In the genomic region with DNA sequence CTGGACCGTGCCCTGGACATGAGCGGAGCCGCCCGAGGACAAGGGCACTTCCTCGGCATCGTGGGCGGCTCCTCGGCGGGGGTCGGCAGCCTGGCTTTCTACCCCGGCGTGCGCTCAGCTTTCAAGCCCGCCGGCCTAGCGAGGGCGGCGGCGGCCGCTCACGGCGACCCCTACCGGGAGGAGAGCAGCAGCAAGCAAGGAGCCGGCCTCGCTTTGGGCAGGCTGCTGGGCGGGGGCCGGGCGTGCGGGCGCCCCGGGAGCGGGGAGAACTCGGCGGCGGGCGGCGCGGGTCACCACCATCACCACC, we compare ENCODE assay signal across 9 cellular contexts. TPM values are rescaled to one million over a fixed set of nuclear protein-coding genes. Genes with fewer than 3 reads are reported as not detected.
DNase-seq lines count a peak whose midpoint lies in the region; ATAC-seq, FAIRE-seq and TF ChIP-seq lines count a peak whose summit lies in the region.
"Had no signal": no experiment of that assay in that cellular context is flagged by ENCODE, and none has a peak within 500 bp of the region (broad histone marks: within the 10 kb centered on the region; RNA-seq: fewer than 3 reads in every experiment).

No MANE protein-coding gene starts in this region.

- peaks cover 20% of the 10 kb centered on the region for H3K4me1 Mint-ChIP-seq in T-helper 17 cell

- H3K27ac ChIP-seq in pancreas: no peak overlapping the region

- peaks cover 76% of the 10 kb centered on the region for H3K27me3 Mint-ChIP-seq in T-helper 17 cell

- peaks cover 20 to 83% (median 38%) of the 10 kb centered on the region in 4 donors for H3K27me3 ChIP-seq in pancreas

- 0 to 2% methylated on average over 11 to 38 of the region's 38 CpGs for WGBS in pancreas, 2 donors

- no peak overlapping the region for H3K4me3 ChIP-seq in fibroblast of mammary gland (ENCODE audit: control insufficient read depth, low read depth, low read length)
- H3K4me3 ChIP-seq in pancreas: peak overlapping the region; percentile 14 to 59 (median 40)

- peak overlapping the region; percentile 90 for H3K4me3 Mint-ChIP-seq in T-helper 17 cell

- no peaks in the 10 kb centered on the region for H3K36me3 ChIP-seq in pancreas

- peak; percentile 55 for ATAC-seq in GM19351 (IDR thresholded peaks at IDR 0.05; ENCODE audit: unreplicated experiment)
- ATAC-seq in HG03342 (IDR thresholded peaks at IDR 0.05; ENCODE audit: unreplicated experiment): peak; percentile 58
- ATAC-seq in T-helper 17 cell: peak; percentile 62
- peak; percentile 56 to 89 (median 84) for ATAC-seq in pancreas
- ATAC-seq in GM18870 (IDR thresholded peaks at IDR 0.05; ENCODE audit: unreplicated experiment): no peak

- peak; percentile 91 for DNase-seq in DMS 273 (lab: John Stamatoyannopoulos, UW; ENCODE audit: unreplicated experiment)
- DNase-seq in T-helper 17 cell: no peak
- peak; percentile 34 for DNase-seq in fibroblast of mammary gland (ENCODE audit: low read depth)
- peak in 3 of 6 donors; percentile 34 to 81 (median 74) for DNase-seq in pancreas
- no peak for DNase-seq in NCI-H187 (lab: John Stamatoyannopoulos, UW)

- H3K9me3 ChIP-seq in T-helper 17 cell (ENCODE audit: control insufficient read depth, low read length, poor library complexity, severe bottlenecking): peaks cover 9% of the 10 kb centered on the region
- H3K9me3 ChIP-seq in pancreas: no peaks in the 10 kb centered on the region

- peaks cover 0 to 13% (median 8%) of the 10 kb centered on the region in 3 donors for H3K4me1 ChIP-seq in pancreas

- peaks cover 2% of the 10 kb centered on the region for H3K36me3 Mint-ChIP-seq in T-helper 17 cell (ENCODE audit: low read depth)

- intact Hi-C loops in pancreas (cut with DNase I): no loop called here

- FAIRE-seq in pancreas (lab: Jason Lieb, UNC): no peak

- peak; percentile 35 for TF ChIP-seq CTCF in fibroblast of mammary gland (conservative IDR thresholded peaks at IDR 0.05; ENCODE audit: control insufficient read depth, insufficient read depth, low read depth, low read length)
- TF ChIP-seq CTCF in pancreas (IDR thresholded peaks at IDR 0.05): peak in 1 of 4 donors; percentile 10

- no peak overlapping the region for H3K27ac Mint-ChIP-seq in T-helper 17 cell

RNA-seq across cellular contexts. Expression of a gene that starts 6.7 kb away (rescaled TPM):
- total RNA-seq in T-helper 17 cell (not detected), pancreas (under 1 TPM in 1 of 6 donors, not detected in 5; 0.03 TPM)
- polyA plus RNA-seq in pancreas: not detected
- total RNA-seq: T-helper 1 cell treated with Interleukin-12 subunit alpha and Interleukin-12 subunit beta and Interleukin-4 antibody, amounts not matched to agents 30 ng/mL and 1 ng/mL, for 36 hours had no signal

RNA-seq across cellular contexts. Expression of a gene that starts 44.9 kb away (rescaled TPM):
- total RNA-seq in T-helper 17 cell (10 to 100 TPM; 38.0 to 43.5 TPM), pancreas (10 to 100 TPM; 24.5 to 49.3 (median 34.1) TPM)
- 10 to 100 TPM; 24.8 to 36.5 TPM for polyA plus RNA-seq in pancreas

Comparison
In these comparisons a context has a peak if more than half of its experiments do, and no peak if none do; other contexts are left out.
1. DNase-seq: peak in DMS 273 (single experiment) and fibroblast of mammary gland (single experiment); none in T-helper 17 cell (0 of 3) and NCI-H187 (0 of 2).